Comparison of ENCODE assay signal across 8 cellular contexts in genomic region chr19:2820112-2820702, GRCh38. TPM values are rescaled to one million over a fixed set of nuclear protein-coding genes. Genes with fewer than 3 reads are reported as not detected.
DNase-seq lines count a peak whose midpoint lies in the region; ATAC-seq and TF ChIP-seq lines count a peak whose summit lies in the region.

No MANE protein-coding gene starts in this region.

- H3K9me3 ChIP-seq in NT2/D1 (ENCODE audit: insufficient read depth, low read length): peaks cover 15% of the 10 kb centered on the region; the same call in 1 of the 2 replicates
- H3K9me3 ChIP-seq in mucosa of rectum (ENCODE audit: control insufficient read depth in 2 of 2, low read length in 2 of 2): no peaks in the 10 kb centered on the region
- no peaks in the 10 kb centered on the region for H3K9me3 ChIP-seq in aorta (ENCODE audit: control insufficient read depth, low read length)

- peak overlapping the region in 2 of 7 donors; percentile 31 to 38 for H3K27ac Mint-ChIP-seq in CD14-positive monocyte

- peaks cover 0 to 2% (median 2%) of the 10 kb centered on the region in 3 donors for H3K27me3 Mint-ChIP-seq in CD14-positive monocyte (ENCODE audit: low read depth in 3 of 3)

- 1% methylated on average over 36 of the region's 36 CpGs for WGBS in aorta, 2 donors

- H3K4me1 Mint-ChIP-seq in CD14-positive monocyte: peaks cover 9% of the 10 kb centered on the region

- H3K36me3 ChIP-seq in NT2/D1 (ENCODE audit: insufficient read depth, insufficient read length, low read length) (peaks cover 26% of the 10 kb centered on the region), mucosa of rectum (ENCODE audit: control insufficient read depth in 2 of 2, insufficient read depth in 2 of 2, low read length in 2 of 2) (no peaks in the 10 kb centered on the region), aorta (ENCODE audit: control insufficient read depth in 1 of 2, insufficient read depth in 2 of 2, low read length in 1 of 2) (peaks cover 0 to 2% of the 10 kb centered on the region in 2 donors)

- H3K9me3 Mint-ChIP-seq in CD14-positive monocyte: peaks cover 0 to 18% (median 8%) of the 10 kb centered on the region in 7 donors

- no peak for TF ChIP-seq CTCF in CD14-positive monocyte (IDR thresholded peaks at IDR 0.05)

- peak; percentile 17 for ATAC-seq in GM21529 (IDR thresholded peaks at IDR 0.05; ENCODE audit: unreplicated experiment)
- ATAC-seq in aorta (ENCODE audit: low FRiP score): peak; percentile 37
- no peak for ATAC-seq in GM18861 (IDR thresholded peaks at IDR 0.05; ENCODE audit: unreplicated experiment)

- H3K4me1 ChIP-seq in NT2/D1 (ENCODE audit: insufficient read depth, insufficient read length): no peaks in the 10 kb centered on the region
- peaks cover 3 to 5% of the 10 kb centered on the region in 2 donors for H3K4me1 ChIP-seq in mucosa of rectum (ENCODE audit: control insufficient read depth in 2 of 2, insufficient read depth in 2 of 2, low read length in 2 of 2)
- H3K4me1 ChIP-seq in aorta (ENCODE audit: control insufficient read depth in 1 of 2, insufficient read depth in 2 of 2, low read length in 2 of 2): no peaks in the 10 kb centered on the region

- H3K36me3 Mint-ChIP-seq in CD14-positive monocyte: peaks cover 4 to 21% of the 10 kb centered on the region in 2 donors

- intact Hi-C loops in CD14-positive monocyte (cut with micrococcal nuclease): loop anchor here in 1 of 2 donors (10.0 kb wide), 1 partner anchor 365 kb away; the partner anchor contains the start of gene NCLN
- intact Hi-C loops in aorta (cut with DNase I): no loop called here

- H3K4me3 ChIP-seq in NT2/D1 (ENCODE audit: insufficient read length, low read depth) (peak overlapping the region; percentile 91), mucosa of rectum (ENCODE audit: low read length in 2 of 2) (peak overlapping the region; percentile 76 to 81), aorta (ENCODE audit: low read length in 2 of 2) (peak overlapping the region; percentile 72 to 86)

- H3K27me3 ChIP-seq in NT2/D1 (ENCODE audit: insufficient read depth, insufficient read length) (peaks cover 3% of the 10 kb centered on the region), mucosa of rectum (ENCODE audit: control insufficient read depth in 2 of 2, insufficient read depth in 2 of 2, low read length in 2 of 2) (no peaks in the 10 kb centered on the region), aorta (ENCODE audit: control insufficient read depth in 1 of 2, insufficient read depth in 2 of 2, low read length in 1 of 2) (no peaks in the 10 kb centered on the region)

- H3K4me3 Mint-ChIP-seq in CD14-positive monocyte: peak overlapping the region; percentile 73 to 90

- H3K9ac ChIP-seq in NT2/D1 (ENCODE audit: insufficient read length, low read depth) (peak overlapping the region; percentile 96), mucosa of rectum (ENCODE audit: low read depth in 1 of 2, low read length in 2 of 2) (peak overlapping the region; percentile 66 to 82)

- H3K27ac ChIP-seq in mucosa of rectum (ENCODE audit: low read depth in 2 of 2, low read length in 2 of 2): no peak overlapping the region
- no peak overlapping the region for H3K27ac ChIP-seq in aorta (ENCODE audit: low read depth in 1 of 2, low read length in 2 of 2)

- DNase-seq in CD14-positive monocyte (ENCODE audit: low spot score): no peak
- peak; percentile 5 for DNase-seq in NT2/D1 (ENCODE audit: low read depth, low spot score)
- peak; percentile 10 for DNase-seq in dermis blood vessel endothelial cell
- no peak for DNase-seq in aorta
- no peak for DNase-seq in NCI-H524 treated with DMSO at 0.1 percent for 48 hours (lab: John Stamatoyannopoulos, UW)

RNA-seq across cellular contexts. Expression of gene ZNF554, which starts 0.5 kb away (rescaled TPM):
- under 1 TPM; 0.79 to 0.91 TPM for polyA plus RNA-seq in CD14-positive monocyte
- total RNA-seq in dermis blood vessel endothelial cell: 3.1 and 4.9 TPM in 2 replicates
- total RNA-seq in aorta: 1 to 10 TPM; 3.4 to 6.1 TPM
- 1 to 10 TPM in 1 of 2 donors, under 1 TPM in 1; 0.38 to 4.4 TPM for polyA plus RNA-seq in aorta

RNA-seq across cellular contexts. Expression of gene ZNF555, which starts 21.1 kb away (rescaled TPM):
- polyA plus RNA-seq in CD14-positive monocyte (1 to 10 TPM; 2.6 to 2.9 TPM), aorta (1 to 10 TPM; 1.8 to 2.1 TPM)
- total RNA-seq in dermis blood vessel endothelial cell (7.9 and 9.7 TPM in 2 replicates), aorta (1 to 10 TPM; 8.1 to 9.5 TPM)

RNA-seq across cellular contexts. Expression of gene THOP1, which starts 34.9 kb away (rescaled TPM):
- polyA plus RNA-seq in CD14-positive monocyte (10 to 100 TPM; 14.6 to 17.6 TPM), aorta (10 to 100 TPM in 1 of 2 donors, 1 to 10 TPM in 1; 9.3 to 55.4 TPM)
- total RNA-seq in dermis blood vessel endothelial cell (51.7 and 160 TPM in 2 replicates), aorta (10 to 100 TPM; 26.4 to 33.2 TPM)

RNA-seq across cellular contexts. Expression of gene SGTA, which starts 37.1 kb away (rescaled TPM):
- polyA plus RNA-seq in CD14-positive monocyte (10 to 100 TPM; 21.6 to 22.0 TPM), aorta (10 to 100 TPM; 30.6 to 55.1 TPM)
- total RNA-seq in dermis blood vessel endothelial cell (45.4 and 65.4 TPM in 2 replicates), aorta (10 to 100 TPM; 31.5 to 32.9 TPM)

RNA-seq across cellular contexts. Expression of gene ZNF556, which starts 46.9 kb away (rescaled TPM):
- polyA plus RNA-seq in CD14-positive monocyte (not detected), aorta (not detected)
- total RNA-seq in dermis blood vessel endothelial cell (under 0.01 TPM in 1 of 2 replicates, not detected in the other), aorta (under 1 TPM in 1 of 2 donors, not detected in 1; 0.16 TPM)

Comparison
In these comparisons a context has a peak if more than half of its experiments do, and no peak if none do; other contexts are left out.
1. DNase-seq: peak in NT2/D1 (single experiment) and dermis blood vessel endothelial cell (single experiment); none in CD14-positive monocyte (single experiment), aorta (0 of 2) and NCI-H524 treated with DMSO at 0.1 percent for 48 hours (single experiment).
2. Peak in every context shown above with its lines, with median percentiles within 50 percentile points of each other: H3K4me3 ChIP-seq.